In genomic region chr1:84972377-84972987, GRCh38 we compare ENCODE assay signal across 11 cellular contexts. TPM values are rescaled to one million over a fixed set of nuclear protein-coding genes. Genes with fewer than 3 reads are reported as not detected.
DNase-seq lines count a peak whose midpoint lies in the region; ATAC-seq and TF ChIP-seq lines count a peak whose summit lies in the region.
"Had no signal": no experiment of that assay in that cellular context is flagged by ENCODE, and none has a peak within 500 bp of the region (broad histone marks: within the 10 kb centered on the region; RNA-seq: fewer than 3 reads in every experiment).

No MANE protein-coding gene starts in this region.

- ATAC-seq in GM18867 (IDR thresholded peaks at IDR 0.05; ENCODE audit: unreplicated experiment), result peak; percentile 47
- ATAC-seq in mucosa of descending colon, result peak; percentile 40

- no peak overlapping the region for H3K14ac ChIP-seq in trophoblast cell (ENCODE audit: low read length)

- peak; percentile 53 for DNase-seq in M059J (ENCODE audit: low read depth)
- no peak for DNase-seq in mucosa of descending colon
- DNase-seq in stimulated activated CD4-positive, alpha-beta T cell treated with anti-CD3 and anti-CD28 coated beads, Interleukin-2, amount 100 ng/mL, for 24 hours, result no peak
- DNase-seq in trophoblast cell, result no peak
- DNase-seq in NCI-H2227 treated with DMSO at 0.1 percent for 48 hours (lab: John Stamatoyannopoulos, UW), result no peak
- DNase-seq: NCI-H526 treated with DMSO at 0.1 percent for 48 hours, nucleus accumbens, upper lobe of left lung had no signal

- H3K23ac ChIP-seq in trophoblast cell (ENCODE audit: low read length), result no peak overlapping the region

- no peak overlapping the region for H3K4ac ChIP-seq in trophoblast cell (ENCODE audit: low read depth, low read length)

- WGBS in trophoblast cell (ENCODE audit: extremely low coverage, insufficient coverage, insufficient read length), result no CpG with 5 or more reads among the region's 1 CpG

- no peak for TF ChIP-seq CTCF in HEK293 (tag by site-specific recombination; IDR thresholded peaks at IDR 0.05)
- no peak for TF ChIP-seq CTCF in mucosa of descending colon (IDR thresholded peaks at IDR 0.05)

- no peaks in the 10 kb centered on the region for H3K27me3 ChIP-seq in trophoblast cell (ENCODE audit: insufficient read depth, low read length)
- H3K27me3 ChIP-seq: esophagus muscularis mucosa, upper lobe of left lung had no signal

- POLR2A ChIA-PET in HEK293 (lab: Yijun Ruan, JAX), result no interaction called here

- H4K12ac ChIP-seq in trophoblast cell (ENCODE audit: low read depth, low read length), result no peak overlapping the region

- CTCF ChIA-PET in HEK293 (lab: Yijun Ruan, JAX), result interaction anchor here (0.6 to 2.6 kb wide), 5 partner anchors 28 to 922 kb away, joined by 3 to 9 read pairs (median 3); no protein-coding TSS in a partner anchor

- no peak overlapping the region for H3K18ac ChIP-seq in trophoblast cell (ENCODE audit: low read length)

- no peak overlapping the region for H2AFZ ChIP-seq in trophoblast cell (ENCODE audit: insufficient read depth, low read length, poor library complexity)

- H3K4me3 ChIP-seq in HEK293 (ENCODE audit: low read depth, low read length), result no peak overlapping the region
- H3K4me3 ChIP-seq in mucosa of descending colon, result no peak overlapping the region
- H3K4me3 ChIP-seq in trophoblast cell (ENCODE audit: low read depth, low read length), result no peak overlapping the region
- H3K4me3 ChIP-seq: esophagus muscularis mucosa, upper lobe of left lung had no signal

- peaks cover 0 to 2% of the 10 kb centered on the region in 2 experiments; a peak in 2 of 3 replicates for H3K36me3 ChIP-seq in HEK293 (ENCODE audit: control insufficient read depth in 2 of 2, insufficient read depth in 1 of 2, low read length in 2 of 2)
- H3K36me3 ChIP-seq in mucosa of descending colon (ENCODE audit: low read depth), result no peaks in the 10 kb centered on the region
- no peaks in the 10 kb centered on the region for H3K36me3 ChIP-seq in trophoblast cell (ENCODE audit: control insufficient read depth in 1 of 2, insufficient read depth in 2 of 2, low read length in 2 of 2)
- H3K36me3 ChIP-seq: esophagus muscularis mucosa, upper lobe of left lung had no signal

- no peak overlapping the region for H4K8ac ChIP-seq in trophoblast cell (ENCODE audit: low read depth, low read length)

- H4K91ac ChIP-seq in trophoblast cell (ENCODE audit: low read depth, low read length), result no peak overlapping the region

- no peaks in the 10 kb centered on the region for H3K79me2 ChIP-seq in trophoblast cell (ENCODE audit: control insufficient read depth, insufficient read depth, low read length, poor library complexity)

- H3K79me1 ChIP-seq in trophoblast cell (ENCODE audit: low read length), result no peaks in the 10 kb centered on the region

- peaks cover 9% of the 10 kb centered on the region for H3K4me1 ChIP-seq in HEK293 (ENCODE audit: control insufficient read depth, insufficient read depth, low read length)
- no peaks in the 10 kb centered on the region for H3K4me1 ChIP-seq in mucosa of descending colon (ENCODE audit: low read depth)
- H3K4me1 ChIP-seq in trophoblast cell (ENCODE audit: control insufficient read depth in 1 of 2, insufficient read depth in 2 of 2, low read length in 2 of 2), result no peaks in the 10 kb centered on the region
- H3K4me1 ChIP-seq: esophagus muscularis mucosa, upper lobe of left lung had no signal

- no peak overlapping the region for H2AK5ac ChIP-seq in trophoblast cell (ENCODE audit: low read length)

- intact Hi-C loops in mucosa of descending colon (cut with DNase I, micrococcal nuclease), result no loop called here

- no peak overlapping the region for H2BK5ac ChIP-seq in trophoblast cell (ENCODE audit: low read depth, low read length, poor library complexity)

- H3K9ac ChIP-seq in trophoblast cell (ENCODE audit: low read length), result no peak overlapping the region

- H3K27ac ChIP-seq in HEK293 (ENCODE audit: extremely low read depth, low read depth, low read length) (no peak overlapping the region), trophoblast cell (ENCODE audit: low read depth, low read length) (no peak overlapping the region)
- H3K27ac ChIP-seq: esophagus muscularis mucosa, upper lobe of left lung had no signal

- no peak overlapping the region for H3K4me2 ChIP-seq in trophoblast cell (ENCODE audit: low read length)

- no peak overlapping the region for H2BK12ac ChIP-seq in trophoblast cell (ENCODE audit: low read length)

- no peak overlapping the region for H2BK120ac ChIP-seq in trophoblast cell (ENCODE audit: insufficient read depth, low read length, poor library complexity)

- H3K9me3 ChIP-seq in HEK293 (ENCODE audit: control insufficient read depth, insufficient read depth, low read depth, low read length), result no peaks in the 10 kb centered on the region
- H3K9me3 ChIP-seq in mucosa of descending colon, result no peaks in the 10 kb centered on the region
- H3K9me3 ChIP-seq in trophoblast cell (ENCODE audit: insufficient read depth, low read depth, low read length), result no peaks in the 10 kb centered on the region
- H3K9me3 ChIP-seq: esophagus muscularis mucosa, upper lobe of left lung had no signal

TF ChIP-seq in HEK293, 187 proteins besides CTCF, POLR2A, EP300 and RAD21 (continues in another document):
- TF ChIP-seq ZNF221 (tag by site-specific recombination; IDR thresholded peaks at IDR 0.05; ENCODE audit: borderline replicate concordance), result no peak
- 0 out of 2 replicates have a peak, but pooled peaks have one; percentile 39 for TF ChIP-seq PRDM6 (tag by site-specific recombination; IDR thresholded peaks at IDR 0.05)
- 0 out of 2 replicates have a peak, but pooled peaks have one; percentile 53 for TF ChIP-seq TRIM28 (IDR thresholded peaks at IDR 0.05; ENCODE audit: borderline replicate concordance, low read length)
- TF ChIP-seq ZXDB (tag by site-specific recombination; IDR thresholded peaks at IDR 0.05), result peak; percentile 32; the same call in 1 of the 2 replicates
- no peak for TF ChIP-seq BCL11A (tag by site-specific recombination; IDR thresholded peaks at IDR 0.05; ENCODE audit: low read depth)
- TF ChIP-seq ZEB2 (tag by site-specific recombination; IDR thresholded peaks at IDR 0.05), result 0 out of 2 replicates have a peak, but pooled peaks have one; percentile 18
- peak; percentile 81 for TF ChIP-seq FEZF1 (tag by site-specific recombination; IDR thresholded peaks at IDR 0.05)
- TF ChIP-seq TCF7L2 (IDR thresholded peaks at IDR 0.05; ENCODE audit: borderline replicate concordance, low read depth, low read length), result peak; percentile 67; the same call in 1 of the 2 replicates
- TF ChIP-seq HIC1 (tag by site-specific recombination; IDR thresholded peaks at IDR 0.05), result no peak
- TF ChIP-seq ZNF626 (tag by site-specific recombination; IDR thresholded peaks at IDR 0.05), result no peak
- TF ChIP-seq ZNF48 (tag by site-specific recombination; IDR thresholded peaks at IDR 0.05), result no peak
- no peak for TF ChIP-seq KLF9 (tag by site-specific recombination; IDR thresholded peaks at IDR 0.05; ENCODE audit: low read depth)
- peak; percentile 46; the same call in 1 of the 2 replicates for TF ChIP-seq OSR2 (tag by site-specific recombination; IDR thresholded peaks at IDR 0.05)
- no peak for TF ChIP-seq ZBTB20 (tag by site-specific recombination; IDR thresholded peaks at IDR 0.05)

RNA-seq across cellular contexts. Expression of gene MCOLN2, which starts 24.4 kb away (rescaled TPM):
- total RNA-seq in M059J (2014; rRNA removed; shearing (Covaris generic)), result 7.7 and 9.6 TPM in 2 replicates
- total RNA-seq in mucosa of descending colon, result 100 to 1,000 TPM in 1 of 3 donors, 10 to 100 TPM in 2; 10.8 to 101 (median 66.2) TPM
- 0.08 TPM in 2 replicates for polyA plus RNA-seq in trophoblast cell (2013)
